11 cellular contexts compared by ENCODE assay signal in genomic region chr2:101463885-101464653, GRCh38. TPM values are rescaled to one million over a fixed set of nuclear protein-coding genes. Genes with fewer than 3 reads are reported as not detected.
A peak's percentile ranks its signal among the peaks of the same experiment; 100 is the strongest.
DNase-seq lines count a peak whose midpoint lies in the region; TF ChIP-seq lines count a peak whose summit lies in the region.
"Had no signal": no experiment of that assay in that cellular context is flagged by ENCODE, and none has a peak within 500 bp of the region (broad histone marks: within the 10 kb centered on the region; RNA-seq: fewer than 3 reads in every experiment).

No MANE protein-coding gene starts in this region.

- in situ Hi-C loops in astrocyte of the cerebellum (cut with HindIII; ENCODE audit: low sequenced_read_pairs) = no loop called here

- H3K4me3 ChIP-seq in AG04449 (ENCODE audit: low read depth, low read length) = no peak overlapping the region
- no peak overlapping the region for H3K4me3 ChIP-seq in HL-60 (replicated peaks; ENCODE audit: insufficient read depth, low read length)
- H3K4me3 ChIP-seq in astrocyte of the cerebellum (ENCODE audit: low read depth, low read length) = no peak overlapping the region

- no peaks in the 10 kb centered on the region for H3K27me3 Mint-ChIP-seq in mesothelial cell of epicardium (ENCODE audit: low read depth)

- CTCF ChIA-PET in AG04449 (lab: Yijun Ruan, JAX) = interaction anchor here (0.7 to 1.8 kb wide), 5 partner anchors 15 to 556 kb away, joined by 3 to 7 read pairs (median 3); no protein-coding TSS in a partner anchor

- no peak overlapping the region for H3K4me3 Mint-ChIP-seq in mesothelial cell of epicardium

- no peaks in the 10 kb centered on the region for H3K9me3 Mint-ChIP-seq in mesothelial cell of epicardium

- POLR2A ChIA-PET in AG04449 (lab: Yijun Ruan, JAX) = interaction anchor here (0.6 kb wide), 1 partner anchor 133 kb away, joined by 3 read pairs; no protein-coding TSS in a partner anchor

- no peak for TF ChIP-seq CTCF in AG04449 (IDR thresholded peaks at IDR 0.05; ENCODE audit: insufficient read depth, low read length, missing control alignments)
- TF ChIP-seq CTCF in HL-60 (IDR thresholded peaks at IDR 0.05; ENCODE audit: insufficient read depth, low read length) = no peak
- TF ChIP-seq CTCF in astrocyte of the cerebellum (IDR thresholded peaks at IDR 0.05; ENCODE audit: low read depth, low read length, missing control alignments) = no peak
- no peak for TF ChIP-seq CTCF in mesothelial cell of epicardium (IDR thresholded peaks at IDR 0.05; ENCODE audit: unreplicated experiment)

- peak overlapping the region; percentile 3 for H3K27ac ChIP-seq in HL-60 (replicated peaks)

- DNase-seq in AG04449 (ENCODE audit: low read depth, low spot score) (peak; percentile 50), HL-60 (ENCODE audit: low read depth in 1 of 2, low spot score in 1 of 2) (peak; percentile 69 to 85), astrocyte of the cerebellum (ENCODE audit: low read depth) (peak; percentile 41), kidney glomerular epithelial cell (lab: John Stamatoyannopoulos, UW) (peak; percentile 29), HuH-7.5 (ENCODE audit: low spot score) (no peak), NCI-H1694 (lab: John Stamatoyannopoulos, UW) (no peak), mesothelial cell of epicardium (ENCODE audit: low spot score in 2 of 2, unreplicated experiment in 2 of 2) (no peak), C1 segment of cervical spinal cord (lab: John Stamatoyannopoulos, UW) (no peak)
- DNase-seq: left colon; RPMI8226; stimulated activated CD4-positive, alpha-beta T cell treated with anti-CD3 and anti-CD28 coated beads, Interleukin-1b, Interleukin-23, amount 100 ng/mL, for 48 hours had no signal

- no peak overlapping the region for H3K27ac Mint-ChIP-seq in mesothelial cell of epicardium

- no peaks in the 10 kb centered on the region for H3K27me3 ChIP-seq in HL-60 (ENCODE audit: insufficient read depth, poor library complexity, severe bottlenecking)

- H3K4me1 Mint-ChIP-seq in mesothelial cell of epicardium = peaks cover 12% of the 10 kb centered on the region

- H3K36me3 Mint-ChIP-seq in mesothelial cell of epicardium = no peaks in the 10 kb centered on the region

RNA-seq across cellular contexts. Expression of gene RFX8, which starts 10.8 kb away (rescaled TPM):
- 0.65 to 0.86 TPM (median 0.66 TPM) in 3 replicates for total RNA-seq in mesothelial cell of epicardium
- total RNA-seq: left colon had no signal

Comparison
In these comparisons a context has a peak if more than half of its experiments do, and no peak if none do; other contexts are left out.
1. DNase-seq: peak in AG04449 (single experiment), HL-60 (2 of 2), astrocyte of the cerebellum (single experiment) and kidney glomerular epithelial cell (single experiment); none in HuH-7.5 (single experiment), NCI-H1694 (single experiment), mesothelial cell of epicardium (0 of 2) and C1 segment of cervical spinal cord (0 of 14).